ENCODE assay signal across 9 cellular contexts in the genomic region with DNA sequence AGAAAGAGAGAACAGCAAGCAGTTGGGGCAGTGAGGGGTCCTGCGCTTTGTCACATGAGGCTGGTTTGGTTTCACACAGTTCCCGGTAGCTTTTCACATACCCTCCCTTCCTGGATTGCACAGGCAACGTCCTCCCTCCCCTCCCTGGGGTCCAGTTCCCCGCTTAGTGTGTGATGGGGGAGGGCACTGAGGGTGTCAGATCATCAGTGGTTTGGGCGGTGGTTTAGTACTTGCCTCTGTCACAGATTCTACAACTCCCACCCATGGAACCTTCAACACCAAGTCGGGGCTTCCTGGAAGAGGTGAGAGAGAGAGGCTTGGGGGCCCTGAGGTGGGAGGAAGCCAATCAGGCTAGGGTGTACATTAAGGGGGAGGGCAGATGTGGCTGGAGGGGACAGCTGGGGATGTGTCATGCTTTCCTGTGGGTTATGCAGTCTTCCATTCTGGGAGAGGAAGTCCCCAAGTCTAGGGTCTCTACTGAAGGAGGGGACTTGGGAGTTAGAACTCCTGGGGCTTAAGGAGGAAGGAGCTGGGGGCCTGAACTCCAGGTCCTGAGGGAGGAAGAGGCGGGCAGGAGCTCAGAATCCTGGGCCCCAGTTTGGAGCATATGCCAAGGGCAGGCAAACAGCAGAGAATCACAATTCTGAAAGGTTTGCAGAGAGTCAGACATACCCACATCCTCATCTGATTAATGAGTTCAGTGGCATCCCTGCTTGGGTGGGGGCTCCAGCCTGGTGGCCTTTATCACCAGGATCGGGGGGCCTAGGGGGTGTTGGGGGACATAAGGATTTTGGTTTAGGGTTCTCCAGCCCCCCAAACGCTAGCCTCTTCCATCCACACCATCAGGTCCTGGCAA. TPM values are rescaled to one million over a fixed set of nuclear protein-coding genes. Genes with fewer than 3 reads are reported as not detected.
DNase-seq lines count a peak whose midpoint lies in the region; ATAC-seq and TF ChIP-seq lines count a peak whose summit lies in the region.
"Had no signal": no experiment of that assay in that cellular context is flagged by ENCODE, and none has a peak within 500 bp of the region (broad histone marks: within the 10 kb centered on the region; RNA-seq: fewer than 3 reads in every experiment).

A gene with protein sequence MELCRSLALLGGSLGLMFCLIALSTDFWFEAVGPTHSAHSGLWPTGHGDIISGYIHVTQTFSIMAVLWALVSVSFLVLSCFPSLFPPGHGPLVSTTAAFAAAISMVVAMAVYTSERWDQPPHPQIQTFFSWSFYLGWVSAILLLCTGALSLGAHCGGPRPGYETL (minus strand): TSS at position 6 of the 856 bp plus-strand sequence. CDS start 119 bp downstream, outside the sequence.

- ATAC-seq in GM18907 (IDR thresholded peaks at IDR 0.05; ENCODE audit: unreplicated experiment): peak; percentile 50
- ATAC-seq in activated naive CD8-positive, alpha-beta T cell treated with anti-CD3 and anti-CD28 coated beads, Interleukin-2, amount 10 ng/mL, durations not matched to agents 7 days and 5 days (ENCODE audit: low read depth): peak; percentile 84

- POLR2A ChIA-PET in activated naive CD8-positive, alpha-beta T cell treated with anti-CD3 and anti-CD28 coated beads, Interleukin-2, amount 10 ng/mL, durations not matched to agents 7 days and 5 days (lab: Charles Lee): interaction anchor here (0.6 to 6.4 kb wide), 10 partner anchors 10 to 69 kb away, joined by 3 to 85 read pairs (median 5); a partner anchor contains a TSS

- no peak within 1 kb of the TSS for H3K27ac ChIP-seq in WERI-Rb-1

- H3K4me1 Mint-ChIP-seq in T-helper 1 cell treated with Interleukin-12 subunit alpha and Interleukin-12 subunit beta and Interleukin-4 antibody, amounts not matched to agents 30 μg/mL and 1 μg/mL, for 36 hours (ENCODE audit: low read depth): peaks cover 69% of the 10 kb centered on the region
- peaks cover 65% of the 10 kb centered on the region for H3K4me1 Mint-ChIP-seq in activated naive CD8-positive, alpha-beta T cell treated with anti-CD3 and anti-CD28 coated beads, Interleukin-2, amount 10 ng/mL, durations not matched to agents 7 days and 5 days

- peak within 1 kb of the TSS; percentile 94 for H3K27ac Mint-ChIP-seq in T-helper 1 cell treated with Interleukin-12 subunit alpha and Interleukin-12 subunit beta and Interleukin-4 antibody, amounts not matched to agents 30 μg/mL and 1 μg/mL, for 36 hours
- H3K27ac Mint-ChIP-seq in activated naive CD8-positive, alpha-beta T cell treated with anti-CD3 and anti-CD28 coated beads, Interleukin-2, amount 10 ng/mL, durations not matched to agents 7 days and 5 days: peak within 1 kb of the TSS; percentile 99

- no peaks in the 10 kb centered on the region for H3K27me3 ChIP-seq in WERI-Rb-1 (ENCODE audit: insufficient read depth, low read depth, severe bottlenecking)

- no peak for TF ChIP-seq CTCF in WERI-Rb-1 (IDR thresholded peaks at IDR 0.05; ENCODE audit: low read depth, low read length)

- H3K4me3 Mint-ChIP-seq in T-helper 1 cell treated with Interleukin-12 subunit alpha and Interleukin-12 subunit beta and Interleukin-4 antibody, amounts not matched to agents 30 μg/mL and 1 μg/mL, for 36 hours: peak within 1 kb of the TSS; percentile 83
- peak within 1 kb of the TSS; percentile 85 for H3K4me3 Mint-ChIP-seq in activated naive CD8-positive, alpha-beta T cell treated with anti-CD3 and anti-CD28 coated beads, Interleukin-2, amount 10 ng/mL, durations not matched to agents 7 days and 5 days

- peaks cover 12% of the 10 kb centered on the region for H3K9me3 Mint-ChIP-seq in T-helper 1 cell treated with Interleukin-12 subunit alpha and Interleukin-12 subunit beta and Interleukin-4 antibody, amounts not matched to agents 30 μg/mL and 1 μg/mL, for 36 hours
- H3K9me3 Mint-ChIP-seq in activated naive CD8-positive, alpha-beta T cell treated with anti-CD3 and anti-CD28 coated beads, Interleukin-2, amount 10 ng/mL, durations not matched to agents 7 days and 5 days: no peaks in the 10 kb centered on the region

- H3K9me3 ChIP-seq in WERI-Rb-1 (ENCODE audit: severe bottlenecking): no peaks in the 10 kb centered on the region
- H3K9me3 ChIP-seq: SK-N-SH had no signal

- H3K36me3 ChIP-seq in WERI-Rb-1: no peaks in the 10 kb centered on the region

- H3K27me3 Mint-ChIP-seq in T-helper 1 cell treated with Interleukin-12 subunit alpha and Interleukin-12 subunit beta and Interleukin-4 antibody, amounts not matched to agents 30 μg/mL and 1 μg/mL, for 36 hours (ENCODE audit: low read depth): no peaks in the 10 kb centered on the region
- no peaks in the 10 kb centered on the region for H3K27me3 Mint-ChIP-seq in activated naive CD8-positive, alpha-beta T cell treated with anti-CD3 and anti-CD28 coated beads, Interleukin-2, amount 10 ng/mL, durations not matched to agents 7 days and 5 days

- peaks cover 10% of the 10 kb centered on the region for H3K36me3 Mint-ChIP-seq in T-helper 1 cell treated with Interleukin-12 subunit alpha and Interleukin-12 subunit beta and Interleukin-4 antibody, amounts not matched to agents 30 μg/mL and 1 μg/mL, for 36 hours (ENCODE audit: low read depth)
- peaks cover 13% of the 10 kb centered on the region for H3K36me3 Mint-ChIP-seq in activated naive CD8-positive, alpha-beta T cell treated with anti-CD3 and anti-CD28 coated beads, Interleukin-2, amount 10 ng/mL, durations not matched to agents 7 days and 5 days

- DNase-seq in activated naive CD8-positive, alpha-beta T cell treated with anti-CD3 and anti-CD28 coated beads, Interleukin-2, amount 10 ng/mL, durations not matched to agents 7 days and 5 days: peak; percentile 79
- peak; percentile 71 to 82 (median 79) for DNase-seq in stimulated activated CD4-positive, alpha-beta T cell treated with anti-CD3 and anti-CD28 coated beads, TNF-alpha, amount 100 ng/mL, for 48 hours (ENCODE audit: low read depth in 3 of 3)
- DNase-seq in cerebellar cortex (ENCODE audit: low spot score): no peak
- DNase-seq in occipital lobe (lab: John Stamatoyannopoulos, UW): no peak
- DNase-seq in NCI-H1048 (lab: John Stamatoyannopoulos, UW): no peak
- no peak for DNase-seq in WERI-Rb-1
- DNase-seq: SK-N-SH had no signal

- no peak within 1 kb of the TSS for H3K4me3 ChIP-seq in WERI-Rb-1 (ENCODE audit: low read depth, low read length)

RNA-seq across cellular contexts. Expression of the gene that starts here (rescaled TPM):
- 100 to 1,000 TPM; 263 TPM for total RNA-seq in activated naive CD8-positive, alpha-beta T cell treated with anti-CD3 and anti-CD28 coated beads, Interleukin-2, amount 10 ng/mL, durations not matched to agents 7 days and 5 days
- total RNA-seq in occipital lobe: not detected

Comparison
In these comparisons a context has a peak if more than half of its experiments do, and no peak if none do; other contexts are left out.
1. RNA of the gene that starts here (total RNA-seq): 263 TPM in activated naive CD8-positive, alpha-beta T cell treated with anti-CD3 and anti-CD28 coated beads, Interleukin-2, amount 10 ng/mL, durations not matched to agents 7 days and 5 days; not detected in occipital lobe (single experiment); every median in the first group is over 100 times any median in the second.
2. DNase-seq: peak in activated naive CD8-positive, alpha-beta T cell treated with anti-CD3 and anti-CD28 coated beads, Interleukin-2, amount 10 ng/mL, durations not matched to agents 7 days and 5 days (single experiment) and stimulated activated CD4-positive, alpha-beta T cell treated with anti-CD3 and anti-CD28 coated beads, TNF-alpha, amount 100 ng/mL, for 48 hours (3 of 3); none in cerebellar cortex (single experiment), occipital lobe (single experiment), NCI-H1048 (single experiment) and WERI-Rb-1 (single experiment).